In the genomic region with DNA sequence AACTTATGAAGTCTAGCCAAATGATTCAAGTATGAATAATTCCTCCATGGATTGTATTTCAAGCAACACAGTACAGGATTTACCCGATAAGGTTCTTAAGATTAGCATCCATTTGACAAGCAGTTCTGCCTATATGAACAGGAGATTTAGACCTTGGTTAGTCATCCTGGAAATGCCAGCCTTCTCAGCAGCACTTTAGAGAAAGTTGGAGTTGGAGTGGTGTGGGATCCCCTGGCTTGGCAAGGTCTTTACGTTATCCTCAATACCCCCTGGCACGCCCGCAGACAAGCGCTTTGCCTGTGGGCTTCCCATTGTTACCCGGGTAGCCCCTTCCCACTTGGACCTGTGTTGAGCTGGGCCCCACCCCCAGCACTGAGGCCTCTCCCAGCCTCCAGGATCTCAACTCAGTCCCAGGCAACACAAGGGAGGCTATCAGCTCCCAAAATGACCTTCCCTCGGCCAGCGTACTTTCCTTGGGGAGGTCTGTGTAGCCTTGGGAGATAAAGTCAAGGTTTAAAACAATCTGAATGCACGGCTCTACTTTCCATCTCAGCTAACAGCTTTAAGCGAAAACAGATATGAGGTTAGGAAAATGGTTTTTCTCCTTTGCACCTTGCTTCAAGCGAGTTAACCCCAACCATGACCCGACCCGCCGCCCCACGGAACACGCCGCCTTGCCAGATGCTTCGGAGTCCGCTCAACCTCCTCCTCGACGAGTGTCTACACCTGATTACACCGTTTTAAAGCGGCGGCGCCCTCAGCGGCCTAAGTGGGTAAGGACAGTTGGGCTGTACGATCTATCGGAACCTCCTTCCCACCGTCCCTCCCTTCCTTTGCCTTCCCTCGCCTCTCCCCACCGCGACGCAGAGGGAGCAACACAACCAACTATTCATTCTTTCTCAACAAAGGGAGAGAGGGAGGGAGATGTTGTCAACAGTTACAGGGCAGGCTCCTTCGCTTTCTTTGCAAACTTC, we compare ENCODE assay signal across 8 cellular contexts. TPM values are rescaled to one million over a fixed set of nuclear protein-coding genes. Genes with fewer than 3 reads are reported as not detected.
DNase-seq lines count a peak whose midpoint lies in the region; ATAC-seq and TF ChIP-seq lines count a peak whose summit lies in the region.

No MANE protein-coding gene starts in this region.

- peak overlapping the region; percentile 79 to 87 for H3K27ac ChIP-seq in uterus

- peaks cover 3% of the 10 kb centered on the region for H3K36me3 Mint-ChIP-seq in activated naive CD8-positive, alpha-beta T cell treated with anti-CD3 and anti-CD28 coated beads, Interleukin-2, amount 10 ng/mL, durations not matched to agents 7 days and 5 days

- peak overlapping the region; percentile 78 for H3K4me3 ChIP-seq in BJ (ENCODE audit: low read depth, low read length)
- H3K4me3 ChIP-seq in uterus = peak overlapping the region; percentile 43 to 85

- CTCF ChIA-PET in BJ (lab: Yijun Ruan, JAX) = interaction anchor here (0.7 to 6.7 kb wide), 11 partner anchors 8 to 134 kb away, joined by 3 to 74 read pairs (median 4); no protein-coding TSS in a partner anchor

- H3K9me3 Mint-ChIP-seq in activated naive CD8-positive, alpha-beta T cell treated with anti-CD3 and anti-CD28 coated beads, Interleukin-2, amount 10 ng/mL, durations not matched to agents 7 days and 5 days = no peaks in the 10 kb centered on the region

- H3K4me1 Mint-ChIP-seq in activated naive CD8-positive, alpha-beta T cell treated with anti-CD3 and anti-CD28 coated beads, Interleukin-2, amount 10 ng/mL, durations not matched to agents 7 days and 5 days = peaks cover 9% of the 10 kb centered on the region

- H3K27ac Mint-ChIP-seq in activated naive CD8-positive, alpha-beta T cell treated with anti-CD3 and anti-CD28 coated beads, Interleukin-2, amount 10 ng/mL, durations not matched to agents 7 days and 5 days = no peak overlapping the region

- no peaks in the 10 kb centered on the region; the same call in 1 of the 2 replicates for H3K36me3 ChIP-seq in BJ (ENCODE audit: control insufficient read depth, insufficient read depth, low read length)
- no peaks in the 10 kb centered on the region for H3K36me3 ChIP-seq in uterus

- peak; percentile 75 for TF ChIP-seq CTCF in BJ (IDR thresholded peaks at IDR 0.05; ENCODE audit: insufficient read depth, low read depth, low read length)
- peak; percentile 25 to 74 (median 67) for TF ChIP-seq CTCF in uterus (IDR thresholded peaks at IDR 0.05)

- DNase-seq in BJ (ENCODE audit: low read depth) (peak; percentile 63), NCI-H82 treated with DMSO at 0.1 percent for 48 hours (lab: John Stamatoyannopoulos, UW; ENCODE audit: unreplicated experiment) (peak; percentile 55), Right ventricle myocardium inferior (ENCODE audit: missing footprints) (peak; percentile 91), non-pigmented ciliary epithelial cell (ENCODE audit: low read depth) (peak; percentile 72), uterus (peak; percentile 79 to 85)
- DNase-seq in activated naive CD8-positive, alpha-beta T cell treated with anti-CD3 and anti-CD28 coated beads, Interleukin-2, amount 10 ng/mL, durations not matched to agents 7 days and 5 days = peak; percentile 49

- H3K27me3 ChIP-seq in BJ (ENCODE audit: control insufficient read depth, insufficient read depth, low read length) (no peaks in the 10 kb centered on the region), uterus (no peaks in the 10 kb centered on the region)

- intact Hi-C loops in Right ventricle myocardium inferior (cut with DNase I) (loop anchor here (2.0 to 5.0 kb wide), 5 partner anchors 42 to 166 kb away; no protein-coding TSS in a partner anchor), uterus (cut with DNase I; ENCODE audit: low total_unique reads) (no loop called here)

- peak overlapping the region; percentile 80 for H3K4me3 Mint-ChIP-seq in activated naive CD8-positive, alpha-beta T cell treated with anti-CD3 and anti-CD28 coated beads, Interleukin-2, amount 10 ng/mL, durations not matched to agents 7 days and 5 days

- ATAC-seq in GM18858 (IDR thresholded peaks at IDR 0.05; ENCODE audit: unreplicated experiment) (peak; percentile 55), HG03039 (IDR thresholded peaks at IDR 0.05; ENCODE audit: unreplicated experiment) (peak; percentile 55), Right ventricle myocardium inferior (peak; percentile 91)
- ATAC-seq in activated naive CD8-positive, alpha-beta T cell treated with anti-CD3 and anti-CD28 coated beads, Interleukin-2, amount 10 ng/mL, durations not matched to agents 7 days and 5 days (ENCODE audit: low read depth) = peak; percentile 69

- peaks cover 69% of the 10 kb centered on the region for H3K27me3 Mint-ChIP-seq in activated naive CD8-positive, alpha-beta T cell treated with anti-CD3 and anti-CD28 coated beads, Interleukin-2, amount 10 ng/mL, durations not matched to agents 7 days and 5 days

- no peaks in the 10 kb centered on the region for H3K4me1 ChIP-seq in uterus

- TF ChIP-seq POLR2A in uterus (IDR thresholded peaks at IDR 0.05) = peak; percentile 24 to 25

- no peaks in the 10 kb centered on the region for H3K9me3 ChIP-seq in uterus

- POLR2A ChIA-PET in BJ (lab: Charles Lee) = interaction anchor here (1.0 kb wide), 1 partner anchor 58 kb away, joined by 4 read pairs; no protein-coding TSS in a partner anchor
- POLR2A ChIA-PET in activated naive CD8-positive, alpha-beta T cell treated with anti-CD3 and anti-CD28 coated beads, Interleukin-2, amount 10 ng/mL, durations not matched to agents 7 days and 5 days (lab: Charles Lee) = no interaction called here

RNA-seq across cellular contexts. Expression of a gene that starts 1.2 kb away (rescaled TPM):
- 22.2 and 31.7 TPM in 2 replicates for polyA plus RNA-seq in BJ (2011; rRNA removed)
- polyA minus RNA-seq in BJ (2011; rRNA and poly(A)+ RNA removed) = 19.4 and 19.6 TPM in 2 replicates
- under 1 TPM; 0.71 to 0.91 TPM for total RNA-seq in activated naive CD8-positive, alpha-beta T cell treated with anti-CD3 and anti-CD28 coated beads, Interleukin-2, amount 10 ng/mL, durations not matched to agents 7 days and 5 days
- 17.8 TPM for total RNA-seq in Right ventricle myocardium inferior
- 10 to 100 TPM in 3 of 4 donors, 1 to 10 TPM in 1; 8.5 to 56.8 (median 20.2) TPM for total RNA-seq in uterus

Comparison
In these comparisons a context has a peak if more than half of its experiments do, and no peak if none do; other contexts are left out.
1. Peak in every context shown above with its lines: DNase-seq, ATAC-seq, H3K4me3 ChIP-seq and H3K27ac ChIP-seq.